ENCODE assay signal across 8 cellular contexts in the genomic region with DNA sequence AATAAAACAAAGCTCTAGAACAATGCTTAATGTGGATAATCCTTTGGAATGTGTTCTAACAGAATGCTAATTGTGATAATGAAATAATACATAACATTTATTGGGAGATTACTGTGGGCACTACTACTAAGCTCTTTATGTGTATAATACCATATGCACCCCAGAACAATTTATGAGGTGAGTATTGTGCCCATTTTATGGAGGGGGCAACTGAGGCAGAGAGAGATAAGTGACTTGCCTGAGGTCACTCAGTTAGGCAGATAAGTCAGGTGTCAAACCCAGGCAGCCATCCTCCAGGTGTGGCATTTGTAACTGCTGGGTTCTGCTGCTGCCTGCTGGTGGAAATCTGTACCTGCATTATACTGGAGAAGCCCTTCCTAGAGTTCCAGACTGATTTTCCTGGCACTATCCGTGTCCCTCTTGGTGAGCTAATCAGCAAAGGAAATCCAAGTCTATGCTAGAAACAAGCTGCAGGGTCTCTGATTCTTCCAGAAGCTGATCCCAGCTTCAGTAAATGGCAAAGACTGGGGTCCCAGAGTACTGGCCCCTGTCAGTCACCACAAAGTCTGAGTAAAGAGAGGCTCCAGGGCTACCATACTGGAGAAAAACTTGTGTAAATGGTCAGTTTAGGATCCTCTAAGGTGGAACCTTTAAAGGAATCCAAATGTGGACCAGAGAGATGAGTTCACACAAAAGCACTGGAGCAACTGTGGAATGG. TPM values are rescaled to one million over a fixed set of nuclear protein-coding genes. Genes with fewer than 3 reads are reported as not detected.
A peak's percentile ranks its signal among the peaks of the same experiment; 100 is the strongest.
DNase-seq lines count a peak whose midpoint lies in the region; ATAC-seq and TF ChIP-seq lines count a peak whose summit lies in the region.

No MANE protein-coding gene starts in this region.

- H3K4me2 ChIP-seq in DOHH2 (ENCODE audit: low read length), result no peak overlapping the region

- H3K9me3 ChIP-seq in DOHH2 (ENCODE audit: control insufficient read depth, insufficient read depth, low read length), result no peaks in the 10 kb centered on the region
- no peaks in the 10 kb centered on the region for H3K9me3 ChIP-seq in upper lobe of left lung

- CTCF ChIA-PET in activated CD4-positive, alpha-beta memory T cell treated with anti-CD3 and anti-CD28 coated beads, Interleukin-2, amount 10 ng/mL, durations not matched to agents 7 days and 5 days (lab: Charles Lee), result interaction anchor here (0.6 kb wide), 1 partner anchor 1035 kb away, joined by 3 read pairs; no protein-coding TSS in a partner anchor

- H3K4me1 Mint-ChIP-seq in effector memory CD8-positive, alpha-beta T cell (ENCODE audit: low read depth in 2 of 2), result no peaks in the 10 kb centered on the region
- no peaks in the 10 kb centered on the region for H3K4me1 Mint-ChIP-seq in stimulated activated naive CD8-positive, alpha-beta T cell treated with anti-CD3 and anti-CD28 coated beads, Interleukin-15, amount 100 ng/mL, for 72 hours
- no peaks in the 10 kb centered on the region for H3K4me1 Mint-ChIP-seq in activated CD4-positive, alpha-beta memory T cell treated with anti-CD3 and anti-CD28 coated beads, Interleukin-2, amount 10 ng/mL, durations not matched to agents 7 days and 5 days

- POLR2A ChIA-PET in activated CD4-positive, alpha-beta memory T cell treated with anti-CD3 and anti-CD28 coated beads, Interleukin-2, amount 10 ng/mL, durations not matched to agents 7 days and 5 days (lab: Charles Lee), result no interaction called here

- ATAC-seq in upper lobe of left lung (ENCODE audit: low FRiP score in 2 of 2), result peak in 1 of 2 donors; percentile 53
- no peak for ATAC-seq in effector memory CD8-positive, alpha-beta T cell (replicated peaks)
- ATAC-seq in stimulated activated naive CD8-positive, alpha-beta T cell treated with anti-CD3 and anti-CD28 coated beads, Interleukin-15, amount 100 ng/mL, for 72 hours, result no peak

- no peaks in the 10 kb centered on the region for H3K79me2 ChIP-seq in DOHH2 (ENCODE audit: control insufficient read depth, low read length)

- no peaks in the 10 kb centered on the region for H3K27me3 ChIP-seq in DOHH2 (ENCODE audit: control insufficient read depth, low read length)
- H3K27me3 ChIP-seq in upper lobe of left lung, result no peaks in the 10 kb centered on the region

- no peaks in the 10 kb centered on the region for H3K4me1 ChIP-seq in DOHH2 (ENCODE audit: control insufficient read depth, low read length)
- H3K4me1 ChIP-seq in upper lobe of left lung, result no peaks in the 10 kb centered on the region

- H3K36me3 ChIP-seq in DOHH2 (ENCODE audit: control insufficient read depth, low read length) (no peaks in the 10 kb centered on the region), upper lobe of left lung (no peaks in the 10 kb centered on the region)

- no peaks in the 10 kb centered on the region for H3F3A ChIP-seq in DOHH2 (ENCODE audit: control insufficient read depth, insufficient read depth)

- no peak overlapping the region for H3K4me3 Mint-ChIP-seq in effector memory CD8-positive, alpha-beta T cell
- H3K4me3 Mint-ChIP-seq in stimulated activated naive CD8-positive, alpha-beta T cell treated with anti-CD3 and anti-CD28 coated beads, Interleukin-15, amount 100 ng/mL, for 72 hours, result no peak overlapping the region
- no peak overlapping the region for H3K4me3 Mint-ChIP-seq in activated CD4-positive, alpha-beta memory T cell treated with anti-CD3 and anti-CD28 coated beads, Interleukin-2, amount 10 ng/mL, durations not matched to agents 7 days and 5 days

- H4K20me1 ChIP-seq in DOHH2 (ENCODE audit: control insufficient read depth, insufficient read depth, low read depth, low read length), result no peaks in the 10 kb centered on the region

- no peaks in the 10 kb centered on the region for H3K27me3 Mint-ChIP-seq in effector memory CD8-positive, alpha-beta T cell
- H3K27me3 Mint-ChIP-seq in stimulated activated naive CD8-positive, alpha-beta T cell treated with anti-CD3 and anti-CD28 coated beads, Interleukin-15, amount 100 ng/mL, for 72 hours, result no peaks in the 10 kb centered on the region
- no peaks in the 10 kb centered on the region for H3K27me3 Mint-ChIP-seq in activated CD4-positive, alpha-beta memory T cell treated with anti-CD3 and anti-CD28 coated beads, Interleukin-2, amount 10 ng/mL, durations not matched to agents 7 days and 5 days

- no peaks in the 10 kb centered on the region for H3K9me3 Mint-ChIP-seq in effector memory CD8-positive, alpha-beta T cell
- H3K9me3 Mint-ChIP-seq in stimulated activated naive CD8-positive, alpha-beta T cell treated with anti-CD3 and anti-CD28 coated beads, Interleukin-15, amount 100 ng/mL, for 72 hours, result no peaks in the 10 kb centered on the region
- H3K9me3 Mint-ChIP-seq in activated CD4-positive, alpha-beta memory T cell treated with anti-CD3 and anti-CD28 coated beads, Interleukin-2, amount 10 ng/mL, durations not matched to agents 7 days and 5 days, result no peaks in the 10 kb centered on the region

- no peaks in the 10 kb centered on the region for H3K9me2 ChIP-seq in DOHH2 (replicated peaks; ENCODE audit: control insufficient read depth, low read length)

- TF ChIP-seq CTCF in DOHH2 (IDR thresholded peaks at IDR 0.05; ENCODE audit: low read depth, low read length, poor library complexity, severe bottlenecking) (peak; percentile 50), LNCAP (IDR thresholded peaks at IDR 0.05) (peak; percentile 82), VCaP (conservative IDR thresholded peaks at IDR 0.05) (peak; percentile 85), upper lobe of left lung (IDR thresholded peaks at IDR 0.05) (peak; percentile 14 to 72 (median 56))

- 41% methylated on average over 1 of the region's 1 CpG; no CpG with 5 or more reads in 1 of the 2 donors for WGBS in upper lobe of left lung, 2 donors

- H3K27ac Mint-ChIP-seq in effector memory CD8-positive, alpha-beta T cell, result no peak overlapping the region
- no peak overlapping the region for H3K27ac Mint-ChIP-seq in stimulated activated naive CD8-positive, alpha-beta T cell treated with anti-CD3 and anti-CD28 coated beads, Interleukin-15, amount 100 ng/mL, for 72 hours
- H3K27ac Mint-ChIP-seq in activated CD4-positive, alpha-beta memory T cell treated with anti-CD3 and anti-CD28 coated beads, Interleukin-2, amount 10 ng/mL, durations not matched to agents 7 days and 5 days, result no peak overlapping the region

- TF ChIP-seq POLR2A in upper lobe of left lung (IDR thresholded peaks at IDR 0.05), result no peak

- no peak overlapping the region for H3K4me3 ChIP-seq in DOHH2 (ENCODE audit: low read length)
- H3K4me3 ChIP-seq in upper lobe of left lung, result no peak overlapping the region

- no peaks in the 10 kb centered on the region for H3K36me3 Mint-ChIP-seq in effector memory CD8-positive, alpha-beta T cell (ENCODE audit: insufficient read depth)
- no peaks in the 10 kb centered on the region for H3K36me3 Mint-ChIP-seq in activated CD4-positive, alpha-beta memory T cell treated with anti-CD3 and anti-CD28 coated beads, Interleukin-2, amount 10 ng/mL, durations not matched to agents 7 days and 5 days (ENCODE audit: low read depth)

- no peak for TF ChIP-seq EP300 in upper lobe of left lung (IDR thresholded peaks at IDR 0.05)

- DNase-seq in hippocampal formation (lab: John Stamatoyannopoulos, UW) (peak; percentile 7 to 16), upper lobe of left lung (no peak)
- DNase-seq in effector memory CD8-positive, alpha-beta T cell, result no peak
- DNase-seq in stimulated activated naive CD8-positive, alpha-beta T cell treated with anti-CD3 and anti-CD28 coated beads, Interleukin-15, amount 100 ng/mL, for 72 hours, result no peak
- DNase-seq in activated CD4-positive, alpha-beta memory T cell treated with anti-CD3 and anti-CD28 coated beads, Interleukin-2, amount 10 ng/mL, durations not matched to agents 7 days and 5 days, result no peak

- H3K27ac ChIP-seq in DOHH2 (ENCODE audit: low read depth, low read length), result no peak overlapping the region
- H3K27ac ChIP-seq in VCaP, result peak overlapping the region; percentile 14; the same call in 1 of the 2 replicates
- H3K27ac ChIP-seq in upper lobe of left lung, result no peak overlapping the region

RNA-seq across cellular contexts. Expression of a gene that starts 22.6 kb away (rescaled TPM):
- 10 to 100 TPM in 3 of 6 donors, 1 to 10 TPM in 2, not detected in 1; 4.8 to 22.9 (median 18.7) TPM for total RNA-seq in upper lobe of left lung
- not detected for total RNA-seq in activated CD4-positive, alpha-beta memory T cell treated with anti-CD3 and anti-CD28 coated beads, Interleukin-2, amount 10 ng/mL, durations not matched to agents 7 days and 5 days

Comparison
In these comparisons a context has a peak if more than half of its experiments do, and no peak if none do; other contexts are left out.
1. DNase-seq: peak in hippocampal formation (2 of 2); none in upper lobe of left lung (0 of 2), effector memory CD8-positive, alpha-beta T cell (0 of 3), stimulated activated naive CD8-positive, alpha-beta T cell treated with anti-CD3 and anti-CD28 coated beads, Interleukin-15, amount 100 ng/mL, for 72 hours (0 of 2) and activated CD4-positive, alpha-beta memory T cell treated with anti-CD3 and anti-CD28 coated beads, Interleukin-2, amount 10 ng/mL, durations not matched to agents 7 days and 5 days (single experiment).
2. Peak in every context shown above with its lines, with median percentiles within 50 percentile points of each other: CTCF ChIP-seq.